Comparison of ENCODE assay signal across 8 cellular contexts in the genomic region with DNA sequence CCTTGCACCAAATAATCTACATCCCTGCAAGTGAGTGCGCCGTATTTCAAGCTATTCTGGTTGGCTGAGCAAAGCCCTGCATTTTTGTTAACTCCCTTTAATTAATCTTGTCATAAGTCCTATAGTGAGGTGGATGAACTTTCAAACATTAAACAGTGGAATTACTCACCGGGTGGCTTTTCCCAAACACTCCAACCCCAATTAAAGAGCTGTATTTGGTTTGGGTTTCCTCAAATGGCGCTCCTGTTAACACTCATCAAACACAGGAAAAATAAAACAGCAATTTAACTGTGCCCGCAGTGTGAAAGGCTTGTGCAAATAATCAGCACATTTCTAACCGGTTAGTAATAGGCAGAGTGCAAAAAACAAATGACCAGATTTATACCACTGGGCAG.
DNase-seq lines count a peak whose midpoint lies in the region; ATAC-seq and TF ChIP-seq lines count a peak whose summit lies in the region.

No MANE protein-coding gene starts in this region.

- H3K27me3 Mint-ChIP-seq in neural progenitor cell (ENCODE audit: insufficient read depth, low read depth) = peaks cover 9% of the 10 kb centered on the region
- H3K27me3 Mint-ChIP-seq in stimulated activated naive CD8-positive, alpha-beta T cell treated with anti-CD3 and anti-CD28 coated beads, Interleukin-15, amount 100 ng/mL, for 72 hours = no peaks in the 10 kb centered on the region
- no peaks in the 10 kb centered on the region for H3K27me3 Mint-ChIP-seq in activated CD4-positive, alpha-beta T cell treated with anti-CD3 and anti-CD28 coated beads, Interleukin-2, amount 10 ng/mL, durations not matched to agents 7 days and 5 days

- H2AFZ ChIP-seq in DND-41 (ENCODE audit: low read depth, low read length) = no peak overlapping the region
- no peak overlapping the region for H2AFZ ChIP-seq in neural progenitor cell (replicated peaks)

- H4K20me1 ChIP-seq in DND-41 (ENCODE audit: insufficient read depth, low read length) (no peaks in the 10 kb centered on the region), neural progenitor cell (ENCODE audit: low read depth) (no peaks in the 10 kb centered on the region)

- ATAC-seq in DND-41 (ENCODE audit: insufficient read depth, low read depth) = no peak
- no peak for ATAC-seq in stimulated activated naive CD8-positive, alpha-beta T cell treated with anti-CD3 and anti-CD28 coated beads, Interleukin-15, amount 100 ng/mL, for 72 hours

- POLR2A ChIA-PET in activated CD4-positive, alpha-beta T cell treated with anti-CD3 and anti-CD28 coated beads, Interleukin-2, amount 10 ng/mL, durations not matched to agents 7 days and 5 days (lab: Charles Lee) = no interaction called here

- peak overlapping the region; percentile 99 for H3K27ac Mint-ChIP-seq in neural progenitor cell
- H3K27ac Mint-ChIP-seq in stimulated activated naive CD8-positive, alpha-beta T cell treated with anti-CD3 and anti-CD28 coated beads, Interleukin-15, amount 100 ng/mL, for 72 hours = no peak overlapping the region
- H3K27ac Mint-ChIP-seq in activated CD4-positive, alpha-beta T cell treated with anti-CD3 and anti-CD28 coated beads, Interleukin-2, amount 10 ng/mL, durations not matched to agents 7 days and 5 days = no peak overlapping the region

- peaks cover 72% of the 10 kb centered on the region for H3K4me1 Mint-ChIP-seq in neural progenitor cell
- H3K4me1 Mint-ChIP-seq in stimulated activated naive CD8-positive, alpha-beta T cell treated with anti-CD3 and anti-CD28 coated beads, Interleukin-15, amount 100 ng/mL, for 72 hours = peaks cover 7% of the 10 kb centered on the region
- peaks cover 2% of the 10 kb centered on the region for H3K4me1 Mint-ChIP-seq in activated CD4-positive, alpha-beta T cell treated with anti-CD3 and anti-CD28 coated beads, Interleukin-2, amount 10 ng/mL, durations not matched to agents 7 days and 5 days

- CTCF ChIA-PET in activated CD4-positive, alpha-beta T cell treated with anti-CD3 and anti-CD28 coated beads, Interleukin-2, amount 10 ng/mL, durations not matched to agents 7 days and 5 days (lab: Charles Lee) = no interaction called here

- no peaks in the 10 kb centered on the region for H3K9me3 ChIP-seq in DND-41 (ENCODE audit: insufficient read depth, low read length, severe bottlenecking)
- H3K9me3 ChIP-seq in ectodermal cell (ENCODE audit: control insufficient read depth, low read length) = peaks cover 5% of the 10 kb centered on the region
- no peaks in the 10 kb centered on the region for H3K9me3 ChIP-seq in neural progenitor cell (ENCODE audit: low read depth)

- TF ChIP-seq CTCF in DND-41 (IDR thresholded peaks at IDR 0.05; ENCODE audit: borderline replicate concordance, extremely low read depth, low read length, poor library complexity, severe bottlenecking) (no peak), neural progenitor cell (IDR thresholded peaks at IDR 0.05) (no peak)

- DNase-seq in DND-41 = no peak
- peak; percentile 99 for DNase-seq in NCI-H69 (lab: John Stamatoyannopoulos, UW)
- peak; percentile 51 for DNase-seq in neural progenitor cell (ENCODE audit: low spot score)
- DNase-seq in NCI-H1694 (lab: John Stamatoyannopoulos, UW) = no peak
- DNase-seq in stimulated activated naive CD8-positive, alpha-beta T cell treated with anti-CD3 and anti-CD28 coated beads, Interleukin-15, amount 100 ng/mL, for 72 hours = no peak
- DNase-seq in activated CD4-positive, alpha-beta T cell treated with anti-CD3 and anti-CD28 coated beads, Interleukin-2, amount 10 ng/mL, durations not matched to agents 7 days and 5 days = no peak
- DNase-seq in NCI-H2227 (lab: John Stamatoyannopoulos, UW; ENCODE audit: unreplicated experiment) = no peak

- peaks cover 10% of the 10 kb centered on the region for H3K36me3 Mint-ChIP-seq in neural progenitor cell
- no peaks in the 10 kb centered on the region for H3K36me3 Mint-ChIP-seq in activated CD4-positive, alpha-beta T cell treated with anti-CD3 and anti-CD28 coated beads, Interleukin-2, amount 10 ng/mL, durations not matched to agents 7 days and 5 days (ENCODE audit: low read depth)

- no peaks in the 10 kb centered on the region for H3K36me3 ChIP-seq in DND-41 (ENCODE audit: insufficient read depth, low read length)
- H3K36me3 ChIP-seq in ectodermal cell (ENCODE audit: control insufficient read depth, insufficient read depth, low read length) = peaks cover 3% of the 10 kb centered on the region
- no peaks in the 10 kb centered on the region for H3K36me3 ChIP-seq in neural progenitor cell

- peaks cover 26% of the 10 kb centered on the region for H3K9me3 Mint-ChIP-seq in neural progenitor cell
- H3K9me3 Mint-ChIP-seq in stimulated activated naive CD8-positive, alpha-beta T cell treated with anti-CD3 and anti-CD28 coated beads, Interleukin-15, amount 100 ng/mL, for 72 hours = peaks cover 0 to 7% of the 10 kb centered on the region in 2 donors
- no peaks in the 10 kb centered on the region for H3K9me3 Mint-ChIP-seq in activated CD4-positive, alpha-beta T cell treated with anti-CD3 and anti-CD28 coated beads, Interleukin-2, amount 10 ng/mL, durations not matched to agents 7 days and 5 days

- 86 to 87% methylated on average over 6 of the region's 6 CpGs for WGBS in ectodermal cell, 2 experiments

- H3K27ac ChIP-seq in DND-41 (ENCODE audit: low read length) (peak overlapping the region; percentile 29; the same call in 1 of the 2 replicates), ectodermal cell (ENCODE audit: insufficient read depth, low read depth, low read length, poor library complexity, severe bottlenecking) (peak overlapping the region; percentile 30), neural progenitor cell (peak overlapping the region; percentile 81)

- H3K4me2 ChIP-seq in DND-41 (ENCODE audit: insufficient read depth, low read length) (no peak overlapping the region), neural progenitor cell (peak overlapping the region; percentile 62)

- H3K4me1 ChIP-seq in DND-41 (ENCODE audit: insufficient read depth, low read length) (peaks cover 36% of the 10 kb centered on the region), ectodermal cell (ENCODE audit: control insufficient read depth, insufficient read depth, low read length) (peaks cover 56% of the 10 kb centered on the region), neural progenitor cell (peaks cover 65% of the 10 kb centered on the region)

- no peak overlapping the region for H3K9ac ChIP-seq in DND-41 (ENCODE audit: low read depth, low read length)
- H3K9ac ChIP-seq in neural progenitor cell = no peak overlapping the region

- peaks cover 50% of the 10 kb centered on the region for H3F3A ChIP-seq in neural progenitor cell (ENCODE audit: low read depth)

- H3K27me3 ChIP-seq in DND-41 (ENCODE audit: insufficient read depth, low read length, poor library complexity) (no peaks in the 10 kb centered on the region), ectodermal cell (ENCODE audit: control insufficient read depth, insufficient read depth, low read length, poor library complexity, severe bottlenecking) (no peaks in the 10 kb centered on the region), neural progenitor cell (no peaks in the 10 kb centered on the region)

- no peaks in the 10 kb centered on the region for H3K79me2 ChIP-seq in DND-41 (ENCODE audit: insufficient read depth, low read length)
- H3K79me2 ChIP-seq in neural progenitor cell (ENCODE audit: low read depth) = no peaks in the 10 kb centered on the region

- H3K4me3 ChIP-seq in DND-41 (ENCODE audit: low read depth in 1 of 2, low read length in 2 of 2) (no peak overlapping the region), ectodermal cell (ENCODE audit: insufficient read depth, low read depth, low read length) (no peak overlapping the region), neural progenitor cell (peak overlapping the region; percentile 14)

- peak overlapping the region; percentile 73 for H3K4me3 Mint-ChIP-seq in neural progenitor cell
- no peak overlapping the region for H3K4me3 Mint-ChIP-seq in stimulated activated naive CD8-positive, alpha-beta T cell treated with anti-CD3 and anti-CD28 coated beads, Interleukin-15, amount 100 ng/mL, for 72 hours
- H3K4me3 Mint-ChIP-seq in activated CD4-positive, alpha-beta T cell treated with anti-CD3 and anti-CD28 coated beads, Interleukin-2, amount 10 ng/mL, durations not matched to agents 7 days and 5 days = no peak overlapping the region

Comparison
In these comparisons a context has a peak if more than half of its experiments do, and no peak if none do; other contexts are left out.
1. DNase-seq: peak in NCI-H69 (single experiment) and neural progenitor cell (single experiment); none in DND-41 (single experiment), NCI-H1694 (single experiment), stimulated activated naive CD8-positive, alpha-beta T cell treated with anti-CD3 and anti-CD28 coated beads, Interleukin-15, amount 100 ng/mL, for 72 hours (0 of 2), activated CD4-positive, alpha-beta T cell treated with anti-CD3 and anti-CD28 coated beads, Interleukin-2, amount 10 ng/mL, durations not matched to agents 7 days and 5 days (single experiment) and NCI-H2227 (single experiment).
2. H3K27ac ChIP-seq: peak in every context shown above with its lines; median percentile 81 in neural progenitor cell; 30 in ectodermal cell; 29 in DND-41.